11 cellular contexts compared by ENCODE assay signal in genomic region chr17:31319253-31319661, GRCh38. TPM values are rescaled to one million over a fixed set of nuclear protein-coding genes. Genes with fewer than 3 reads are reported as not detected.
DNase-seq lines count a peak whose midpoint lies in the region; ATAC-seq and TF ChIP-seq lines count a peak whose summit lies in the region.
"Had no signal": no experiment of that assay in that cellular context is flagged by ENCODE, and none has a peak within 500 bp of the region (broad histone marks: within the 10 kb centered on the region; RNA-seq: fewer than 3 reads in every experiment).

No MANE protein-coding gene starts in this region.

- H3K36me3 Mint-ChIP-seq in activated CD4-positive, alpha-beta T cell treated with anti-CD3 and anti-CD28 coated beads, Interleukin-2, amount 10 ng/mL, durations not matched to agents 7 days and 5 days (ENCODE audit: low read depth), result peaks cover 37% of the 10 kb centered on the region
- peaks cover 16% of the 10 kb centered on the region for H3K36me3 Mint-ChIP-seq in central memory CD8-positive, alpha-beta T cell (ENCODE audit: insufficient read depth)
- no peaks in the 10 kb centered on the region for H3K36me3 Mint-ChIP-seq in WTC11

- H3K27me3 Mint-ChIP-seq in activated CD4-positive, alpha-beta T cell treated with anti-CD3 and anti-CD28 coated beads, Interleukin-2, amount 10 ng/mL, durations not matched to agents 7 days and 5 days, result no peaks in the 10 kb centered on the region
- H3K27me3 Mint-ChIP-seq in central memory CD8-positive, alpha-beta T cell, result no peaks in the 10 kb centered on the region
- no peaks in the 10 kb centered on the region for H3K27me3 Mint-ChIP-seq in WTC11 (ENCODE audit: low read depth)

- peak overlapping the region in 4 of 5 donors; percentile 59 to 86 (median 66) for H3K27ac ChIP-seq in stomach
- H3K27ac ChIP-seq: VCaP had no signal

- no peaks in the 10 kb centered on the region for H3K27me3 ChIP-seq in stomach

- intact Hi-C loops in stomach (cut with DNase I; ENCODE audit: low total_unique reads), result no loop called here

- peaks cover 50% of the 10 kb centered on the region for H3K4me1 Mint-ChIP-seq in activated CD4-positive, alpha-beta T cell treated with anti-CD3 and anti-CD28 coated beads, Interleukin-2, amount 10 ng/mL, durations not matched to agents 7 days and 5 days
- H3K4me1 Mint-ChIP-seq in central memory CD8-positive, alpha-beta T cell, result peaks cover 37% of the 10 kb centered on the region
- H3K4me1 Mint-ChIP-seq in WTC11, result peaks cover 9% of the 10 kb centered on the region

- POLR2A ChIA-PET in activated CD4-positive, alpha-beta T cell treated with anti-CD3 and anti-CD28 coated beads, Interleukin-2, amount 10 ng/mL, durations not matched to agents 7 days and 5 days (lab: Charles Lee), result interaction anchor here (1.6 kb wide), 1 partner anchor 8 kb away, joined by 26 read pairs; no protein-coding TSS in a partner anchor
- POLR2A ChIA-PET in WTC11 (lab: Charles Lee), result no interaction called here

- H3K4me3 Mint-ChIP-seq in activated CD4-positive, alpha-beta T cell treated with anti-CD3 and anti-CD28 coated beads, Interleukin-2, amount 10 ng/mL, durations not matched to agents 7 days and 5 days, result peak overlapping the region; percentile 80
- peak overlapping the region; percentile 77 for H3K4me3 Mint-ChIP-seq in central memory CD8-positive, alpha-beta T cell
- H3K4me3 Mint-ChIP-seq in WTC11, result no peak overlapping the region

- no peaks in the 10 kb centered on the region for H3K9me3 Mint-ChIP-seq in activated CD4-positive, alpha-beta T cell treated with anti-CD3 and anti-CD28 coated beads, Interleukin-2, amount 10 ng/mL, durations not matched to agents 7 days and 5 days
- no peaks in the 10 kb centered on the region for H3K9me3 Mint-ChIP-seq in central memory CD8-positive, alpha-beta T cell
- no peaks in the 10 kb centered on the region for H3K9me3 Mint-ChIP-seq in WTC11

- H3K4me1 ChIP-seq in stomach, result peaks cover 0 to 30% (median 0%) of the 10 kb centered on the region in 4 donors

- H3K4me3 ChIP-seq in NB4 (ENCODE audit: low read depth, low read length) (peak overlapping the region; percentile 79), stomach (peak overlapping the region in 2 of 4 donors; percentile 2 to 29)

- no peak for ATAC-seq in central memory CD8-positive, alpha-beta T cell (replicated peaks; ENCODE audit: extremely low read depth, poor library complexity, severe bottlenecking)
- no peak for ATAC-seq in HG03571 (IDR thresholded peaks at IDR 0.05; ENCODE audit: unreplicated experiment)
- ATAC-seq in WTC11, result no peak

- CTCF ChIA-PET in activated CD4-positive, alpha-beta T cell treated with anti-CD3 and anti-CD28 coated beads, Interleukin-2, amount 10 ng/mL, durations not matched to agents 7 days and 5 days (lab: Charles Lee), result interaction anchor here (0.7 to 1.1 kb wide), 2 partner anchors 70 to 539 kb away, joined by 3 to 4 read pairs; no protein-coding TSS in a partner anchor
- CTCF ChIA-PET in WTC11 (lab: Charles Lee), result no interaction called here

- no peak for TF ChIP-seq CTCF in NB4 (IDR thresholded peaks at IDR 0.05; ENCODE audit: low read depth, low read length)
- no peak for TF ChIP-seq CTCF in stomach (IDR thresholded peaks at IDR 0.05)
- TF ChIP-seq CTCF in WTC11 (IDR thresholded peaks at IDR 0.05), result no peak

- no peak for TF ChIP-seq EP300 in stomach (IDR thresholded peaks at IDR 0.05)

- H3K36me3 ChIP-seq in stomach, result no peaks in the 10 kb centered on the region

- DNase-seq in activated CD4-positive, alpha-beta T cell treated with anti-CD3 and anti-CD28 coated beads, Interleukin-2, amount 10 ng/mL, durations not matched to agents 7 days and 5 days, result peak; percentile 13
- no peak for DNase-seq in activated CD4-positive, alpha-beta T cell treated with anti-CD3 and anti-CD28 coated beads for 1 hour
- DNase-seq in NB4 (ENCODE audit: low read depth), result peak; percentile 62
- DNase-seq in central memory CD8-positive, alpha-beta T cell (ENCODE audit: low spot score in 2 of 2), result no peak
- no peak for DNase-seq in stomach
- no peak for DNase-seq in NCI-H446 treated with DMSO at 0.1 percent for 48 hours (lab: John Stamatoyannopoulos, UW)
- DNase-seq in WTC11 (ENCODE audit: low spot score), result no peak
- DNase-seq: NCI-H2171 treated with DMSO at 0.1 percent for 48 hours had no signal

- H3K9me3 ChIP-seq in stomach, result no peaks in the 10 kb centered on the region

- TF ChIP-seq POLR2A in NB4 (IDR thresholded peaks at IDR 0.05; ENCODE audit: extremely low read depth, insufficient read length), result no peak
- no peak for TF ChIP-seq POLR2A in stomach (IDR thresholded peaks at IDR 0.05)

- peak overlapping the region; percentile 94 for H3K27ac Mint-ChIP-seq in activated CD4-positive, alpha-beta T cell treated with anti-CD3 and anti-CD28 coated beads, Interleukin-2, amount 10 ng/mL, durations not matched to agents 7 days and 5 days
- peak overlapping the region; percentile 92 for H3K27ac Mint-ChIP-seq in central memory CD8-positive, alpha-beta T cell (ENCODE audit: low read depth)
- no peak overlapping the region for H3K27ac Mint-ChIP-seq in WTC11

- WGBS in stomach, 5 donors, result 67 to 83% (median 80%) methylated on average over 2 of the region's 2 CpGs

TF ChIP-seq in WTC11, 78 proteins besides CTCF, POLR2A, EP300 and RAD21 (continues in another document):
- no peak for TF ChIP-seq ZNF671 (CRISPR knock-in tag; IDR thresholded peaks at IDR 0.05)
- TF ChIP-seq ZNF416 (CRISPR knock-in tag; IDR thresholded peaks at IDR 0.05), result no peak
- no peak for TF ChIP-seq ZSCAN18 (CRISPR knock-in tag; IDR thresholded peaks at IDR 0.05)
- TF ChIP-seq USF2 (CRISPR knock-in tag; IDR thresholded peaks at IDR 0.05), result no peak
- no peak for TF ChIP-seq ZNF219 (CRISPR knock-in tag; IDR thresholded peaks at IDR 0.05; ENCODE audit: borderline replicate concordance)
- no peak for TF ChIP-seq PRDM15 (CRISPR knock-in tag; IDR thresholded peaks at IDR 0.05)
- no peak for TF ChIP-seq SOX15 (CRISPR knock-in tag; IDR thresholded peaks at IDR 0.05)
- TF ChIP-seq TEAD4 (CRISPR knock-in tag; IDR thresholded peaks at IDR 0.05), result no peak
- no peak for TF ChIP-seq KAT7 (CRISPR knock-in tag; IDR thresholded peaks at IDR 0.05; ENCODE audit: borderline replicate concordance)
- TF ChIP-seq ZNF138 (CRISPR knock-in tag; conservative IDR thresholded peaks at IDR 0.05), result no peak

RNA-seq across cellular contexts. Expression of gene EVI2A, which starts 2.2 kb away (rescaled TPM):
- total RNA-seq in activated CD4-positive, alpha-beta T cell treated with anti-CD3 and anti-CD28 coated beads, Interleukin-2, amount 10 ng/mL, durations not matched to agents 7 days and 5 days, result 10 to 100 TPM; 58.9 to 73.4 TPM
- total RNA-seq in stomach (1 to 10 TPM in 2 of 5 donors, not detected in 3; 4.5 to 8.8 TPM), WTC11 (2021) (0.09 to 0.16 TPM (median 0.15 TPM) in 3 replicates)
- 10 to 100 TPM in 1 of 3 donors, 1 to 10 TPM in 2; 4.4 to 14.5 (median 5.4) TPM for polyA plus RNA-seq in stomach

RNA-seq across cellular contexts. Expression of gene EVI2B, which starts 5.4 kb away (rescaled TPM):
- 100 to 1,000 TPM in 1 of 2 experiments, 10 to 100 TPM in 1; 74.9 to 102 TPM for total RNA-seq in activated CD4-positive, alpha-beta T cell treated with anti-CD3 and anti-CD28 coated beads, Interleukin-2, amount 10 ng/mL, durations not matched to agents 7 days and 5 days
- 10 to 100 TPM in 1 of 5 donors, 1 to 10 TPM in 4; 1.5 to 21.3 (median 9.8) TPM for total RNA-seq in stomach
- polyA plus RNA-seq in stomach, result 1 to 10 TPM; 4.4 to 7.6 (median 4.6) TPM
- 0.18 to 0.37 TPM (median 0.25 TPM) in 3 replicates for total RNA-seq in WTC11 (2021)

RNA-seq across cellular contexts. Expression of gene OMG, which starts 22.2 kb away (rescaled TPM):
- under 1 TPM; 0.44 to 0.62 TPM for total RNA-seq in activated CD4-positive, alpha-beta T cell treated with anti-CD3 and anti-CD28 coated beads, Interleukin-2, amount 10 ng/mL, durations not matched to agents 7 days and 5 days
- total RNA-seq in stomach, result 1 to 10 TPM in 1 of 5 donors, not detected in 4; 1.5 TPM
- 1 to 10 TPM in 1 of 3 donors, under 1 TPM in 2; 0.50 to 5.7 (median 0.75) TPM for polyA plus RNA-seq in stomach
- not detected in 3 replicates for total RNA-seq in WTC11 (2021)
- polyA plus RNA-seq: keratinocyte had no signal

Comparison
In these comparisons a context has a peak if more than half of its experiments do, and no peak if none do; other contexts are left out.
1. DNase-seq: peak in activated CD4-positive, alpha-beta T cell treated with anti-CD3 and anti-CD28 coated beads, Interleukin-2, amount 10 ng/mL, durations not matched to agents 7 days and 5 days (single experiment) and NB4 (single experiment); none in activated CD4-positive, alpha-beta T cell treated with anti-CD3 and anti-CD28 coated beads for 1 hour (single experiment), central memory CD8-positive, alpha-beta T cell (0 of 2), stomach (single experiment), NCI-H446 treated with DMSO at 0.1 percent for 48 hours (single experiment) and WTC11 (single experiment).
2. RNA of gene EVI2A, which starts 2.2 kb away (total RNA-seq): 58.9 to 73.4 TPM in activated CD4-positive, alpha-beta T cell treated with anti-CD3 and anti-CD28 coated beads, Interleukin-2, amount 10 ng/mL, durations not matched to agents 7 days and 5 days; 0.09 to 0.16 TPM in WTC11 and 4.5 to 8.8 TPM in stomach; every median in the first group is over 4 times any median in the second.